In the genomic region with DNA sequence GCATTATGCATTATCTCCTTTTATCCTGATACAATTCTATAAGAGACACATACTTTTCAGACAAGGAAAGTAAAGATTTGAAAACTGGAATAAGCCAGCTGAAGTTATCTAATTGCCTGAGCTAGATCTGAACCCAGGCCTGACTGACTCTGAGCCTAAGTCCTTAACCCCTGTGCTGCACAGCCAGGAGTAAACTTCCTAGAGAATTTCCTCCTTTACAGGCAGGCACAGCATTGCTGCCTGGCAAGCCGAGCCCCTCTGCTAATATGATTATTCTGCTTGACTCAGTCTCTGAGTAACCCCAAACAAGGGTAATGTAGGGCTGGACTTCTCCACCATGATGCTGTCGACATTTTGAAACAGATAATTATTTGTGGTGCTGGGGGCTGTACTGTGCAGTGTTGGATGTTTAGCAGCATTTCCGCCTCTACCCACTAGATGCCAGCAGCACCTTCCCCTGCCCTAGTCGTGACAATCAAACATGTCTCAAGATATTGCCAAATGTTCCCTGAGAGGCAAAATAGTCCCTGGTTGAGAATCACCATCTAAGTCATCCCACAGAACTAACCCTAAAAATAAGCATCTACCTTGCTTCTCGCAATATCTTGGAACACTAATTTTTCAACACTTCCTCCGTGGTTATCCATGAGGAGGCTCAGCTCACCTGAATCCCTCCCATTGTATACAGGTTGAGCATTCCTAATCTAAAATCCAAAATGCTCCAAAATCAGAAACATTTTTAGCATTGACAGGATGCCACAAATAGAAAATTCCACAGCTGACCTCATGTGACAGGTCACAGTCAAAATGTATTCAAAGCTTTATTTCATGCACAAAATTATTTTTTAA, we compare ENCODE assay signal across 8 cellular contexts. TPM values are rescaled to one million over a fixed set of nuclear protein-coding genes. Genes with fewer than 3 reads are reported as not detected.
DNase-seq lines count a peak whose midpoint lies in the region; ATAC-seq, FAIRE-seq and TF ChIP-seq lines count a peak whose summit lies in the region.

No MANE protein-coding gene starts in this region.

- no peak overlapping the region for H3K9ac ChIP-seq in HepG2 (ENCODE audit: insufficient read depth, low read depth, low read length)

- TF ChIP-seq EP300 in HepG2 (IDR thresholded peaks at IDR 0.05; ENCODE audit: low read depth in 2 of 2, low read length in 2 of 2) (no peak), HepG2 (CRISPR knock-in tag; IDR thresholded peaks at IDR 0.05; ENCODE audit: borderline replicate concordance) (no peak), suprapubic skin (IDR thresholded peaks at IDR 0.05) (no peak)

- no peaks in the 10 kb centered on the region for H3K9me3 ChIP-seq in HepG2 (ENCODE audit: low read length)
- H3K9me3 ChIP-seq in suprapubic skin = no peaks in the 10 kb centered on the region
- no peaks in the 10 kb centered on the region for H3K9me3 ChIP-seq in aorta (ENCODE audit: control insufficient read depth, low read length)

- ATAC-seq in SK-N-SH treated with all-trans-retinoic acid at 6 μM for 48 hours (peak; percentile 96), HepG2 (peak; percentile 84), aorta (ENCODE audit: low FRiP score) (no peak)

- H4K20me1 ChIP-seq in HepG2 (ENCODE audit: insufficient read depth, low read length) = no peaks in the 10 kb centered on the region

- no peaks in the 10 kb centered on the region for H3K4me1 ChIP-seq in HepG2 (ENCODE audit: insufficient read depth, low read length)
- peaks cover under 1% of the 10 kb centered on the region for H3K4me1 ChIP-seq in suprapubic skin
- no peaks in the 10 kb centered on the region for H3K4me1 ChIP-seq in aorta (ENCODE audit: control insufficient read depth in 1 of 2, insufficient read depth in 2 of 2, low read length in 2 of 2)

- H3K36me3 ChIP-seq in HepG2 (replicated peaks in 1 of 2; ENCODE audit: control insufficient read depth in 1 of 2, insufficient read depth in 2 of 2, low read length in 2 of 2) (no peaks in the 10 kb centered on the region), suprapubic skin (no peaks in the 10 kb centered on the region), aorta (ENCODE audit: control insufficient read depth in 1 of 2, insufficient read depth in 2 of 2, low read length in 1 of 2) (no peaks in the 10 kb centered on the region)

- no peaks in the 10 kb centered on the region for H3K27me3 ChIP-seq in HepG2 (ENCODE audit: control insufficient read depth in 1 of 2, insufficient read depth in 2 of 2, low read length in 2 of 2)
- H3K27me3 ChIP-seq in suprapubic skin = peaks cover 4% of the 10 kb centered on the region
- H3K27me3 ChIP-seq in aorta (ENCODE audit: control insufficient read depth in 1 of 2, insufficient read depth in 2 of 2, low read length in 1 of 2) = peaks cover 0 to 1% of the 10 kb centered on the region in 2 donors

- intact Hi-C loops in HepG2 (cut with micrococcal nuclease; ENCODE audit: unreplicated experiment) = no loop called here
- intact Hi-C loops in aorta (cut with DNase I) = loop anchor here (2.0 to 10.0 kb wide), 2 partner anchors 91 to 93 kb away; no protein-coding TSS in a partner anchor

- CTCF ChIA-PET in HepG2 (lab: Yijun Ruan, JAX; ENCODE audit: low intra/inter-chr PET ratio, low total read pairs) = interaction anchor here (2.0 kb wide), 1 partner anchor 91 kb away, joined by 7 read pairs; no protein-coding TSS in a partner anchor

- no peaks in the 10 kb centered on the region for H3K79me2 ChIP-seq in HepG2 (ENCODE audit: insufficient read depth, low read length)

- WGBS in HepG2 (ENCODE audit: low lambda C conversion rate) = 4% methylated on average over 6 of the region's 6 CpGs
- WGBS in suprapubic skin = 43% methylated on average over 5 of the region's 6 CpGs
- WGBS in aorta, 2 donors = 36 to 38% methylated on average over 6 of the region's 6 CpGs

- no TSS peak for BruUV-seq in HepG2 (replicated peaks; lab: Mats Ljungman, UMichigan)

- FAIRE-seq in HepG2 (lab: Jason Lieb, UNC) = peak; percentile 18

- no peak for TF ChIP-seq RAD21 in HepG2 (CRISPR knock-in tag; IDR thresholded peaks at IDR 0.05)

- TF ChIP-seq POLR2A in HepG2 (IDR thresholded peaks at IDR 0.05; ENCODE audit: insufficient read depth in 1 of 2, low read depth in 2 of 2, low read length in 2 of 2) (no peak), suprapubic skin (IDR thresholded peaks at IDR 0.05) (no peak)

- POLR2A ChIA-PET in HepG2 (lab: Yijun Ruan, JAX) = no interaction called here

- TF ChIP-seq CTCF in GM12864 (IDR thresholded peaks at IDR 0.05; ENCODE audit: low read depth, low read length, missing control alignments) (peak; percentile 79), HepG2 (CRISPR knock-in tag; IDR thresholded peaks at IDR 0.05) (peak; percentile 59), suprapubic skin (IDR thresholded peaks at IDR 0.05) (peak; percentile 24 to 58)

- in situ Hi-C loops in ACHN (cut with HindIII; ENCODE audit: low pct_ligation_motif_present, low pct_unique_long_range_greater_than_20kb, low sequenced_read_pairs) (no loop called here), HepG2 (cut with HindIII; ENCODE audit: extremely low pct_ligation_motif_present, low pct_unique_long_range_greater_than_20kb) (no loop called here)

- H3K4me3 ChIP-seq in GM12864 (ENCODE audit: low read depth, low read length) = no peak overlapping the region
- no peak overlapping the region for H3K4me3 ChIP-seq in HepG2 (replicated peaks in 1 of 3; ENCODE audit: insufficient read depth in 1 of 3, low read depth in 2 of 3, low read length in 3 of 3)
- no peak overlapping the region for H3K4me3 ChIP-seq in suprapubic skin
- no peak overlapping the region for H3K4me3 ChIP-seq in aorta (ENCODE audit: low read length in 2 of 2)

- DNase-seq in ACHN = peak; percentile 61
- DNase-seq in GM12864 (ENCODE audit: low read depth) = no peak
- peak; percentile 16 for DNase-seq in HuH-7 (ENCODE audit: low spot score)
- peak; percentile 60 for DNase-seq in cerebellum (ENCODE audit: low spot score)
- DNase-seq in HepG2 (ENCODE audit: low spot score) = peak; percentile 3
- DNase-seq in suprapubic skin (ENCODE audit: low spot score in 2 of 2) = no peak
- DNase-seq in aorta = no peak

- H3K27ac ChIP-seq in HepG2 (ENCODE audit: extremely low read length, insufficient read depth, low read length) (no peak overlapping the region), suprapubic skin (no peak overlapping the region), aorta (ENCODE audit: low read depth in 1 of 2, low read length in 2 of 2) (no peak overlapping the region)

- no peak overlapping the region for H2AFZ ChIP-seq in HepG2 (ENCODE audit: low read length)

- H3K4me2 ChIP-seq in HepG2 (ENCODE audit: low read depth, low read length) = no peak overlapping the region

RNA-seq across cellular contexts. Expression of gene CAMK1G, which starts 18.5 kb away (rescaled TPM):
- total RNA-seq in cerebellum (1.8 TPM), HepG2 (2016; rRNA removed; fragmentation: Illumina TruSeq; extraction: Trizol) (not detected in 2 replicates), suprapubic skin (under 1 TPM in 2 of 4 donors, not detected in 2; 0.23 to 0.34 TPM), aorta (under 1 TPM in 1 of 2 donors, not detected in 1; 0.72 TPM)
- total RNA-seq in HepG2 (2016; cell fraction: cytosol; rRNA removed; fragmentation: Illumina TruSeq; extraction: Trizol; ENCODE audit: low read depth) = not detected in 2 replicates
- total RNA-seq in HepG2 (2016; cell fraction: insoluble cytoplasmic fraction; rRNA removed; fragmentation: Illumina TruSeq; extraction: Trizol) = not detected in 2 replicates
- total RNA-seq in HepG2 (2016; cell fraction: membrane; rRNA removed; fragmentation: Illumina TruSeq; extraction: Trizol) = not detected in 2 replicates
- total RNA-seq in HepG2 (2016; cell fraction: nucleus; rRNA removed; fragmentation: Illumina TruSeq; extraction: Trizol) = not detected in 2 replicates
- polyA plus RNA-seq in HepG2 (2011; rRNA removed) (not detected in 2 replicates), aorta (under 1 TPM in 1 of 2 donors, not detected in 1; 0.63 TPM)
- polyA plus RNA-seq in HepG2 (2011; cell fraction: cytosol; rRNA removed) = not detected in 2 replicates
- not detected in 2 replicates for polyA plus RNA-seq in HepG2 (2011; cell fraction: nucleus; rRNA removed)
- polyA plus RNA-seq in HepG2 (2012) = not detected in 2 replicates
- polyA plus RNA-seq in HepG2 (2016; cell fraction: cytosol; fragmentation: Illumina TruSeq; extraction: Trizol; ENCODE audit: low read depth) = not detected in 2 replicates
- not detected in 2 replicates for polyA plus RNA-seq in HepG2 (2016; cell fraction: insoluble cytoplasmic fraction; fragmentation: Illumina TruSeq; extraction: Trizol; ENCODE audit: low read depth)
- polyA plus RNA-seq in HepG2 (2016; cell fraction: membrane; fragmentation: Illumina TruSeq; extraction: Trizol; ENCODE audit: low read depth) = not detected in 2 replicates
- not detected in 2 replicates for polyA plus RNA-seq in HepG2 (2016; cell fraction: nucleus; fragmentation: Illumina TruSeq; extraction: Trizol; ENCODE audit: insufficient read depth, low read depth)
- polyA minus RNA-seq in HepG2 (2011; rRNA and poly(A)+ RNA removed; ENCODE audit: low replicate concordance) = not detected in 2 replicates
- not detected in 2 replicates for polyA minus RNA-seq in HepG2 (2011; cell fraction: cytosol; rRNA and poly(A)+ RNA removed)
- polyA minus RNA-seq in HepG2 (2011; cell fraction: nucleus; rRNA and poly(A)+ RNA removed) = not detected in 2 replicates

RNA-seq across cellular contexts. Expression of gene LAMB3, which starts 50.2 kb away (rescaled TPM):
- total RNA-seq in cerebellum (1.00 TPM), HepG2 (2016; rRNA removed; fragmentation: Illumina TruSeq; extraction: Trizol) (0.10 and 0.24 TPM in 2 replicates), suprapubic skin (100 to 1,000 TPM in 2 of 4 donors, 10 to 100 TPM in 2; 74.2 to 165 (median 127) TPM), aorta (1 to 10 TPM in 1 of 2 donors, under 1 TPM in 1; 0.84 to 3.9 TPM)
- total RNA-seq in HepG2 (2016; cell fraction: cytosol; rRNA removed; fragmentation: Illumina TruSeq; extraction: Trizol; ENCODE audit: low read depth) = not detected in 2 replicates
- total RNA-seq in HepG2 (2016; cell fraction: insoluble cytoplasmic fraction; rRNA removed; fragmentation: Illumina TruSeq; extraction: Trizol) = 0.13 TPM in 1 of 2 replicates, not detected in the other
- total RNA-seq in HepG2 (2016; cell fraction: membrane; rRNA removed; fragmentation: Illumina TruSeq; extraction: Trizol) = not detected in 2 replicates
- 0.13 TPM in 1 of 2 replicates, not detected in the other for total RNA-seq in HepG2 (2016; cell fraction: nucleus; rRNA removed; fragmentation: Illumina TruSeq; extraction: Trizol)
- polyA plus RNA-seq in HepG2 (2011; rRNA removed) (0.18 TPM in 2 replicates), aorta (1 to 10 TPM; 5.2 to 5.4 TPM)
- polyA plus RNA-seq in HepG2 (2011; cell fraction: cytosol; rRNA removed) = 0.07 and 0.22 TPM in 2 replicates
- 0.13 and 0.55 TPM in 2 replicates for polyA plus RNA-seq in HepG2 (2011; cell fraction: nucleus; rRNA removed)
- 0.12 TPM in 1 of 2 replicates, not detected in the other for polyA plus RNA-seq in HepG2 (2012)
- not detected in 2 replicates for polyA plus RNA-seq in HepG2 (2016; cell fraction: cytosol; fragmentation: Illumina TruSeq; extraction: Trizol; ENCODE audit: low read depth)
- polyA plus RNA-seq in HepG2 (2016; cell fraction: insoluble cytoplasmic fraction; fragmentation: Illumina TruSeq; extraction: Trizol; ENCODE audit: low read depth) = 0.33 TPM in 1 of 2 replicates, not detected in the other
- polyA plus RNA-seq in HepG2 (2016; cell fraction: membrane; fragmentation: Illumina TruSeq; extraction: Trizol; ENCODE audit: low read depth) = not detected in 2 replicates
- 0.25 and 0.37 TPM in 2 replicates for polyA plus RNA-seq in HepG2 (2016; cell fraction: nucleus; fragmentation: Illumina TruSeq; extraction: Trizol; ENCODE audit: insufficient read depth, low read depth)
- polyA minus RNA-seq in HepG2 (2011; rRNA and poly(A)+ RNA removed; ENCODE audit: low replicate concordance) = 0.10 and 113 TPM in 2 replicates
- polyA minus RNA-seq in HepG2 (2011; cell fraction: cytosol; rRNA and poly(A)+ RNA removed) = 0.69 and 1.1 TPM in 2 replicates
- polyA minus RNA-seq in HepG2 (2011; cell fraction: nucleus; rRNA and poly(A)+ RNA removed) = 0.37 and 0.39 TPM in 2 replicates

Comparison
In these comparisons a context has a peak if more than half of its experiments do, and no peak if none do; other contexts are left out.
1. DNase-seq: peak in ACHN (single experiment), HuH-7 (single experiment), cerebellum (single experiment) and HepG2 (single experiment); none in GM12864 (single experiment), suprapubic skin (0 of 2) and aorta (0 of 2).
2. RNA of gene LAMB3, which starts 50.2 kb away (total RNA-seq): 74.2 to 165 TPM in suprapubic skin; 0.84 to 3.9 TPM in aorta, 1.00 TPM in cerebellum (single experiment) and 0.10 to 0.24 TPM in HepG2; every median in the first group is over 10 times any median in the second.
3. Peak in every context shown above with its lines, with median percentiles within 50 percentile points of each other: CTCF ChIP-seq.